In genomic region chr1:110155878-110156522, GRCh38 we compare ENCODE assay signal across 9 cellular contexts. TPM values are rescaled to one million over a fixed set of nuclear protein-coding genes. Genes with fewer than 3 reads are reported as not detected.
DNase-seq lines count a peak whose midpoint lies in the region; ATAC-seq lines count a peak whose summit lies in the region.
"Had no signal": no experiment of that assay in that cellular context is flagged by ENCODE, and none has a peak within 500 bp of the region (broad histone marks: within the 10 kb centered on the region; RNA-seq: fewer than 3 reads in every experiment).

No MANE protein-coding gene starts in this region.

- H3K4me3 Mint-ChIP-seq in T-cell: no peak overlapping the region

- H3K4me1 Mint-ChIP-seq in T-cell: peaks cover 0 to 2% (median 0%) of the 10 kb centered on the region in 3 donors

- CTCF ChIA-PET in T-cell (lab: Charles Lee): no interaction called here

- H3K9me3 Mint-ChIP-seq in T-cell: peaks cover 0 to 5% (median 0%) of the 10 kb centered on the region in 3 donors

- DNase-seq in HCEC 1CT: peak; percentile 26
- DNase-seq in T-cell: peak in 24 of 34 experiments; percentile 5 to 52 (median 25)
- peak; percentile 57 to 66 for DNase-seq in T47D (ENCODE audit: low read depth in 1 of 2, low spot score in 1 of 2)
- peak; percentile 66 to 76 for DNase-seq in lung microvascular endothelial cell (ENCODE audit: low read depth in 2 of 2)
- peak; percentile 63 for DNase-seq in ureter (ENCODE audit: low spot score)
- DNase-seq in COR-L47 (lab: John Stamatoyannopoulos, UW): no peak

- in situ Hi-C loops in T47D (cut with HindIII; ENCODE audit: low pct_unique_long_range_greater_than_20kb, low sequenced_read_pairs): no loop called here

- H3K36me3 Mint-ChIP-seq in T-cell: peaks cover 3% of the 10 kb centered on the region

- H3K27ac Mint-ChIP-seq in T-cell: no peak overlapping the region

- ATAC-seq in T-cell (replicated peaks in 1 of 4) (no peak), HG02759 (IDR thresholded peaks at IDR 0.05; ENCODE audit: unreplicated experiment) (no peak), GM18520 (IDR thresholded peaks at IDR 0.05; ENCODE audit: unreplicated experiment) (no peak)

- POLR2A ChIA-PET in T-cell (lab: Charles Lee): interaction anchor here in 1 of 2 donors (0.6 kb wide), 1 partner anchor 47 kb away, joined by 3 read pairs; no protein-coding TSS in a partner anchor

- peaks cover 49 to 82% of the 10 kb centered on the region in 2 donors for H3K27me3 Mint-ChIP-seq in T-cell

RNA-seq across cellular contexts. Expression of gene SLC6A17, which starts 5.7 kb away (rescaled TPM):
- not detected for total RNA-seq in T-cell
- 0.40 and 1.1 TPM in 2 replicates for total RNA-seq in lung microvascular endothelial cell
- not detected for total RNA-seq in ureter

RNA-seq across cellular contexts. Expression of gene UBL4B, which starts 43.8 kb away (rescaled TPM):
- not detected for total RNA-seq in T-cell
- total RNA-seq in lung microvascular endothelial cell: not detected in 2 replicates
- total RNA-seq in ureter: not detected
- total RNA-seq: kidney epithelial cell had no signal

RNA-seq across cellular contexts. Expression of gene KCNC4, which starts 54.1 kb away (rescaled TPM):
- total RNA-seq in T-cell (10 to 100 TPM; 11.0 to 19.4 (median 15.0) TPM), lung microvascular endothelial cell (0.44 and 0.99 TPM in 2 replicates), ureter (5.2 TPM)
